Comparison of ENCODE assay signal across 9 cellular contexts in the genomic region with DNA sequence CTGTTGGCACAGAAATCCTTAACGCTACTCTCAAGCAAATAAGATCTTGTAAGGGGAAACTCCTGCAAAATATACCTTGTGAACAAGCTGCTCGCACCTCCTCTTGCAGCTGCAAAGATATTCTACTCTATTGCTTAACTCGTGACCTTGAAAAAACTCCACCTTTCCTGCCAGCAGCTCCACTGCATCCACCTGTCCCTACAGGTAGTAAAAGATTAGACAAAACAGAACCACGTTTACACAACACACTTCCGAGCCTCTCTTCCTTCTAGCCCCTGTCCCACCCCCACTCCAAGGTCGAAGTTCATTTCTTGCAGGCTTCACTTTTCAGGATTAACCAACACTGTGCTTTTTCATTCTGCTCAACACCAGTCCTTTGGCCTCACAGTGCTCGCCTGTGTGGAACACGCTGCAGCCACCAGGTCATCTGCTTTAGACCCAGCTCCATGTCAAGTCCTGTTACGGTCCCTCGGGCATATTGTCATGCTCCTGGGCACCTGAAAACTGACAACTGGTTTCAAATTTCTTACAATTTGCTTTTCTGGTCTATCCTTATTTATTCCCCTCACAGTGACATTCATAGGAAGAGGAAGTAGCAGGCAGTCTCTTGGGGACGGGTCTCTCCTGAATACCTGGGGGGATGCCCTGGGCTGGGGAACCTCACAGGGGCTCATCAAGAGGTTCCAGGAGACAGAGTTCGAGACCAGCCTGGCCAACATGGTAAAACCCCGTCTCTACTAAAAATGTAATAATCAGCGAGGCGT.
DNase-seq lines count a peak whose midpoint lies in the region; ATAC-seq and TF ChIP-seq lines count a peak whose summit lies in the region.
"Had no signal": no experiment of that assay in that cellular context is flagged by ENCODE, and none has a peak within 500 bp of the region (broad histone marks: within the 10 kb centered on the region; RNA-seq: fewer than 3 reads in every experiment).

No MANE protein-coding gene starts in this region.

- WGBS in mammary epithelial cell (ENCODE audit: low coverage, missing lambda C conversion rate): 58% methylated on average over 12 of the region's 15 CpGs

- no peak for TF ChIP-seq CTCF in mammary epithelial cell (conservative IDR thresholded peaks at IDR 0.05 in 1 of 2, IDR thresholded peaks at IDR 0.05 in 1 of 2; ENCODE audit: extremely low read depth in 1 of 2, insufficient read depth in 1 of 2, low read depth in 1 of 2, low read length in 2 of 2)
- no peak for TF ChIP-seq CTCF in nephron (IDR thresholded peaks at IDR 0.05; ENCODE audit: unreplicated experiment in 3 of 3)

- dilution Hi-C loops in mammary epithelial cell (cut with HindIII; ENCODE audit: low sequenced_read_pairs): no loop called here

- H3K9me3 Mint-ChIP-seq in CD8-positive, alpha-beta memory T cell: no peaks in the 10 kb centered on the region
- H3K9me3 Mint-ChIP-seq in nephron: peaks cover 5% of the 10 kb centered on the region

- H3K36me3 ChIP-seq in CD8-positive, alpha-beta memory T cell (ENCODE audit: insufficient read depth, low read length): peaks cover 12% of the 10 kb centered on the region
- H3K36me3 ChIP-seq in mammary epithelial cell (ENCODE audit: insufficient read depth, low read length): peaks cover 50% of the 10 kb centered on the region
- no peaks in the 10 kb centered on the region for H3K36me3 ChIP-seq in H7 (replicated peaks; ENCODE audit: control insufficient read depth, insufficient read depth, low read length)

- no peak for DNase-seq in CD8-positive, alpha-beta memory T cell
- DNase-seq in LHCN-M2 (ENCODE audit: low read depth) (peak; percentile 51), mammary epithelial cell (no peak), H7 (no peak), NOMO-1 treated with dmso at 0.1 percent for 144 hours (lab: John Stamatoyannopoulos, UW; ENCODE audit: unreplicated experiment) (no peak)
- DNase-seq in activated effector memory CD4-positive, alpha-beta T cell treated with anti-CD3 and anti-CD28 coated beads, Interleukin-2, amount 50 U/mL, for 16 hours: no peak
- DNase-seq: NCI-H2227 treated with DMSO at 0.1 percent for 48 hours had no signal

- peaks cover 0 to 97% (median 21%) of the 10 kb centered on the region in 3 donors for H3K36me3 Mint-ChIP-seq in CD8-positive, alpha-beta memory T cell
- H3K36me3 Mint-ChIP-seq in nephron (ENCODE audit: low read depth): peaks cover 5% of the 10 kb centered on the region

- POLR2A ChIA-PET in CD8-positive, alpha-beta memory T cell (lab: Charles Lee): no interaction called here

- H4K20me1 ChIP-seq in mammary epithelial cell (ENCODE audit: insufficient read depth, low read length): no peaks in the 10 kb centered on the region

- no peak overlapping the region for H3K9ac ChIP-seq in mammary epithelial cell (ENCODE audit: insufficient read depth, low read length)

- H3K27me3 Mint-ChIP-seq in CD8-positive, alpha-beta memory T cell: peaks cover 0 to 5% of the 10 kb centered on the region in 2 donors
- H3K27me3 Mint-ChIP-seq in nephron (ENCODE audit: low read depth): peaks cover 10% of the 10 kb centered on the region

- H3K27me3 ChIP-seq in CD8-positive, alpha-beta memory T cell (ENCODE audit: insufficient read depth, low read length, poor library complexity, severe bottlenecking): no peaks in the 10 kb centered on the region
- H3K27me3 ChIP-seq in mammary epithelial cell (ENCODE audit: insufficient read depth, low read length): no peaks in the 10 kb centered on the region
- H3K27me3 ChIP-seq in H7 (ENCODE audit: control insufficient read depth, insufficient read depth, low read length): no peaks in the 10 kb centered on the region

- H3K27ac Mint-ChIP-seq in CD8-positive, alpha-beta memory T cell: peak overlapping the region; percentile 52 to 93 (median 81)
- peak overlapping the region; percentile 74 to 83 (median 80) for H3K27ac Mint-ChIP-seq in nephron

- H3K4me3 Mint-ChIP-seq in CD8-positive, alpha-beta memory T cell: peak overlapping the region in 4 of 7 donors; percentile 14 to 63 (median 44)
- peak overlapping the region in 1 of 3 experiments; percentile 22 for H3K4me3 Mint-ChIP-seq in nephron

- H3K4me2 ChIP-seq in mammary epithelial cell (ENCODE audit: insufficient read depth, low read depth, low read length): no peak overlapping the region

- CTCF ChIA-PET in CD8-positive, alpha-beta memory T cell (lab: Charles Lee): interaction anchor here (0.9 to 1.2 kb wide), 3 partner anchors 10 to 108 kb away, joined by 3 to 4 read pairs (median 3); no protein-coding TSS in a partner anchor
- CTCF ChIA-PET in mammary epithelial cell (lab: Charles Lee; ENCODE audit: low non-redundant PET): no interaction called here

- intact Hi-C loops in mammary epithelial cell (cut with micrococcal nuclease): no loop called here

- H3K4me3 ChIP-seq in CD8-positive, alpha-beta memory T cell (ENCODE audit: low read length): no peak overlapping the region
- H3K4me3 ChIP-seq in mammary epithelial cell (replicated peaks in 1 of 3; ENCODE audit: insufficient read depth in 1 of 3, low read depth in 2 of 3, low read length in 3 of 3): no peak overlapping the region
- H3K4me3 ChIP-seq in H7 (ENCODE audit: insufficient read depth, low read depth, low read length): no peak overlapping the region

- H2AFZ ChIP-seq in mammary epithelial cell (ENCODE audit: low read depth, low read length): no peak overlapping the region

- H3K9me3 ChIP-seq in CD8-positive, alpha-beta memory T cell (ENCODE audit: low read length): no peaks in the 10 kb centered on the region
- no peaks in the 10 kb centered on the region for H3K9me3 ChIP-seq in mammary epithelial cell (replicated peaks; ENCODE audit: insufficient read depth, low read length)

- in situ Hi-C loops in mammary epithelial cell (cut with MboI; ENCODE audit: low sequenced_read_pairs in 2 of 2): loop anchor here in 1 of 2 donors (10.0 kb wide), 1 partner anchor 145 kb away; no protein-coding TSS in a partner anchor

- peaks cover 39% of the 10 kb centered on the region for H3K4me1 ChIP-seq in CD8-positive, alpha-beta memory T cell (ENCODE audit: insufficient read depth, low read length)
- peaks cover 87% of the 10 kb centered on the region for H3K4me1 ChIP-seq in mammary epithelial cell (ENCODE audit: insufficient read depth, low read length)

- H3K79me2 ChIP-seq in mammary epithelial cell (ENCODE audit: insufficient read depth, low read length): peaks cover 94% of the 10 kb centered on the region

- no TSS peak for BruUV-seq in mammary epithelial cell (replicated peaks; lab: Mats Ljungman, UMichigan)

- peaks cover 70 to 99% (median 88%) of the 10 kb centered on the region in 3 donors for H3K4me1 Mint-ChIP-seq in CD8-positive, alpha-beta memory T cell
- H3K4me1 Mint-ChIP-seq in nephron: peaks cover 20% of the 10 kb centered on the region

- ATAC-seq in GM21576 (IDR thresholded peaks at IDR 0.05; ENCODE audit: unreplicated experiment): no peak

- H3K27ac ChIP-seq in CD8-positive, alpha-beta memory T cell (ENCODE audit: low read depth, low read length): no peak overlapping the region
- H3K27ac ChIP-seq in mammary epithelial cell (ENCODE audit: insufficient read depth, low read depth, low read length): peak overlapping the region; percentile 66
